In the genomic region with DNA sequence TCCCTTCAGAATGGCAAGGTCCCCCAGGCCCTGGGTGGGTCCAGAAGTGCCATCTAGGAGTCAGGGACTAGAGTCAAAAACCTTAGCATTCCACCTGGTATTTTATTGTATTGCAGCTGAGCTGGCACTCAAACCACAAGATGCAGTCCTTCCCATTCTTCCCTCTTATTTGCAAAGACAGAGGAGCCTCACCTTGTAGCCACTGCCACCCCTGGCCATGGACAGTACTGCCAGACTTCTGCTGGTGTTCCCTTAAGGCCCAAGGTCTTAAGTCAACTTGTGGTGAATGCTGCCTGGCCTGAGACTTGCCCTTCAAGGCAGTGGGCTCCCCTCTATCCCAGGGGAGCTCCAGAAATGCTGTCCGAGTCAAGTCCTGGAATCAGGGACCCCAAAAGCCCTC, we compare ENCODE assay signal across 13 cellular contexts. TPM values are rescaled to one million over a fixed set of nuclear protein-coding genes. Genes with fewer than 3 reads are reported as not detected.
DNase-seq lines count a peak whose midpoint lies in the region; TF ChIP-seq lines count a peak whose summit lies in the region.
"Had no signal": no experiment of that assay in that cellular context is flagged by ENCODE, and none has a peak within 500 bp of the region (broad histone marks: within the 10 kb centered on the region; RNA-seq: fewer than 3 reads in every experiment).

No MANE protein-coding gene starts in this region.

- peak overlapping the region; percentile 52 for H3K4me3 Mint-ChIP-seq in neural progenitor cell
- H3K4me3 Mint-ChIP-seq in activated T-helper 1 cell treated with anti-CD3 and anti-CD28 coated beads, Interleukin-12 subunit alpha, Interleukin-12 subunit beta, Interleukin-2, Interleukin-4 antibody, amounts not matched to agents 30 ng/mL and 10 ng/mL and 1 ng/mL, durations not matched to agents 14 hours and 24 hours and 36 hours: no peak overlapping the region
- H3K4me3 Mint-ChIP-seq: activated naive CD8-positive, alpha-beta T cell treated with anti-CD3 and anti-CD28 coated beads, Interleukin-2, amount 10 ng/mL, durations not matched to agents 7 days and 5 days; IgD-negative memory B cell had no signal

- H3K27ac ChIP-seq in neural progenitor cell: no peak overlapping the region

- H3K4me2 ChIP-seq in neural progenitor cell: no peak overlapping the region

- peaks cover 36% of the 10 kb centered on the region for H3K9me3 Mint-ChIP-seq in neural progenitor cell
- peaks cover 21% of the 10 kb centered on the region for H3K9me3 Mint-ChIP-seq in activated T-helper 1 cell treated with anti-CD3 and anti-CD28 coated beads, Interleukin-12 subunit alpha, Interleukin-12 subunit beta, Interleukin-2, Interleukin-4 antibody, amounts not matched to agents 30 ng/mL and 10 ng/mL and 1 ng/mL, durations not matched to agents 14 hours and 24 hours and 36 hours

- H3K36me3 ChIP-seq in neural progenitor cell: no peaks in the 10 kb centered on the region

- no peaks in the 10 kb centered on the region for H3K4me1 Mint-ChIP-seq in neural progenitor cell
- H3K4me1 Mint-ChIP-seq in activated T-helper 1 cell treated with anti-CD3 and anti-CD28 coated beads, Interleukin-12 subunit alpha, Interleukin-12 subunit beta, Interleukin-2, Interleukin-4 antibody, amounts not matched to agents 30 ng/mL and 10 ng/mL and 1 ng/mL, durations not matched to agents 14 hours and 24 hours and 36 hours (ENCODE audit: low read depth): no peaks in the 10 kb centered on the region

- no peaks in the 10 kb centered on the region for H3K4me1 ChIP-seq in neural progenitor cell

- no peak for TF ChIP-seq POLR2A in NB4 (IDR thresholded peaks at IDR 0.05; ENCODE audit: extremely low read depth, insufficient read length)

- H3K9ac ChIP-seq in neural progenitor cell: no peak overlapping the region

- H3K27ac Mint-ChIP-seq in neural progenitor cell: no peak overlapping the region
- H3K27ac Mint-ChIP-seq in activated T-helper 1 cell treated with anti-CD3 and anti-CD28 coated beads, Interleukin-12 subunit alpha, Interleukin-12 subunit beta, Interleukin-2, Interleukin-4 antibody, amounts not matched to agents 30 ng/mL and 10 ng/mL and 1 ng/mL, durations not matched to agents 14 hours and 24 hours and 36 hours: no peak overlapping the region
- H3K27ac Mint-ChIP-seq: activated naive CD8-positive, alpha-beta T cell treated with anti-CD3 and anti-CD28 coated beads, Interleukin-2, amount 10 ng/mL, durations not matched to agents 7 days and 5 days; IgD-negative memory B cell had no signal

- DNase-seq in GM12865 (ENCODE audit: low read depth): peak; percentile 17
- peak; percentile 35 for DNase-seq in NB4 (ENCODE audit: low read depth)
- peak; percentile 30 for DNase-seq in dermis blood vessel endothelial cell
- DNase-seq in neural progenitor cell (ENCODE audit: low spot score): peak; percentile 35
- no peak for DNase-seq in COLO829 (ENCODE audit: low spot score)
- no peak for DNase-seq in CD1c-positive myeloid dendritic cell (ENCODE audit: extremely low spot score)
- DNase-seq in activated T-helper 1 cell treated with anti-CD3 and anti-CD28 coated beads, Interleukin-12 subunit alpha, Interleukin-12 subunit beta, Interleukin-2, Interleukin-4 antibody, amounts not matched to agents 30 ng/mL and 10 ng/mL and 1 ng/mL, durations not matched to agents 14 hours and 24 hours and 36 hours (ENCODE audit: low spot score): no peak
- DNase-seq: activated CD4-positive, alpha-beta T cell treated with anti-CD3 and anti-CD28 coated beads for 1 hour; activated naive CD8-positive, alpha-beta T cell treated with anti-CD3 and anti-CD28 coated beads, Interleukin-2, amount 10 ng/mL, durations not matched to agents 7 days and 5 days; left ventricle myocardium superior; NCI-H526 treated with DMSO at 0.1 percent for 48 hours; retina had no signal

- H3K27me3 Mint-ChIP-seq in neural progenitor cell (ENCODE audit: insufficient read depth, low read depth): no peaks in the 10 kb centered on the region
- peaks cover 4% of the 10 kb centered on the region for H3K27me3 Mint-ChIP-seq in activated T-helper 1 cell treated with anti-CD3 and anti-CD28 coated beads, Interleukin-12 subunit alpha, Interleukin-12 subunit beta, Interleukin-2, Interleukin-4 antibody, amounts not matched to agents 30 ng/mL and 10 ng/mL and 1 ng/mL, durations not matched to agents 14 hours and 24 hours and 36 hours (ENCODE audit: insufficient read depth)
- H3K27me3 Mint-ChIP-seq: activated naive CD8-positive, alpha-beta T cell treated with anti-CD3 and anti-CD28 coated beads, Interleukin-2, amount 10 ng/mL, durations not matched to agents 7 days and 5 days had no signal

- H3K4me3 ChIP-seq in GM12865 (ENCODE audit: low read depth, low read length) (no peak overlapping the region), NB4 (ENCODE audit: low read depth, low read length) (no peak overlapping the region), neural progenitor cell (no peak overlapping the region)

- H4K20me1 ChIP-seq in neural progenitor cell (ENCODE audit: low read depth): no peaks in the 10 kb centered on the region

- H3K79me2 ChIP-seq in neural progenitor cell (ENCODE audit: low read depth): no peaks in the 10 kb centered on the region

- H3F3A ChIP-seq in neural progenitor cell (ENCODE audit: low read depth): no peaks in the 10 kb centered on the region

- TF ChIP-seq CTCF in GM12865 (IDR thresholded peaks at IDR 0.05; ENCODE audit: insufficient read depth, low read depth, low read length, missing control alignments): peak; percentile 12
- peak; percentile 34 for TF ChIP-seq CTCF in NB4 (IDR thresholded peaks at IDR 0.05; ENCODE audit: low read depth, low read length)
- peak; percentile 35 for TF ChIP-seq CTCF in neural progenitor cell (IDR thresholded peaks at IDR 0.05)

- H3K36me3 Mint-ChIP-seq in neural progenitor cell: no peaks in the 10 kb centered on the region
- H3K36me3 Mint-ChIP-seq in activated T-helper 1 cell treated with anti-CD3 and anti-CD28 coated beads, Interleukin-12 subunit alpha, Interleukin-12 subunit beta, Interleukin-2, Interleukin-4 antibody, amounts not matched to agents 30 ng/mL and 10 ng/mL and 1 ng/mL, durations not matched to agents 14 hours and 24 hours and 36 hours (ENCODE audit: low read depth): no peaks in the 10 kb centered on the region

- H2AFZ ChIP-seq in neural progenitor cell (replicated peaks): no peak overlapping the region

- no peaks in the 10 kb centered on the region for H3K9me3 ChIP-seq in neural progenitor cell (ENCODE audit: low read depth)

- intact Hi-C loops in activated T-helper 1 cell treated with anti-CD3 and anti-CD28 coated beads, Interleukin-12 subunit alpha, Interleukin-12 subunit beta, Interleukin-2, Interleukin-4 antibody, amounts not matched to agents 30 ng/mL and 10 ng/mL and 1 ng/mL, durations not matched to agents 14 hours and 24 hours and 36 hours (cut with micrococcal nuclease): no loop called here

- no peaks in the 10 kb centered on the region for H3K27me3 ChIP-seq in neural progenitor cell

RNA-seq across cellular contexts. Expression of a gene that starts 6.9 kb away (rescaled TPM):
- total RNA-seq in dermis blood vessel endothelial cell (not detected in 2 replicates), neural progenitor cell (ENCODE audit: low replicate concordance) (not detected in 2 replicates)
- total RNA-seq in activated T-helper 1 cell treated with anti-CD3 and anti-CD28 coated beads, Interleukin-12 subunit alpha, Interleukin-12 subunit beta, Interleukin-2, Interleukin-4 antibody, amounts not matched to agents 30 ng/mL and 10 ng/mL and 1 ng/mL, durations not matched to agents 14 hours and 24 hours and 36 hours: not detected in 2 replicates
- total RNA-seq: activated naive CD8-positive, alpha-beta T cell treated with anti-CD3 and anti-CD28 coated beads, Interleukin-2, amount 10 ng/mL, durations not matched to agents 7 days and 5 days; left ventricle myocardium superior had no signal

RNA-seq across cellular contexts. Expression of a gene that starts 25.7 kb away (rescaled TPM):
- total RNA-seq in dermis blood vessel endothelial cell (not detected in 2 replicates), neural progenitor cell (ENCODE audit: low replicate concordance) (not detected in 2 replicates)
- total RNA-seq in activated T-helper 1 cell treated with anti-CD3 and anti-CD28 coated beads, Interleukin-12 subunit alpha, Interleukin-12 subunit beta, Interleukin-2, Interleukin-4 antibody, amounts not matched to agents 30 ng/mL and 10 ng/mL and 1 ng/mL, durations not matched to agents 14 hours and 24 hours and 36 hours: not detected in 2 replicates
- total RNA-seq: activated naive CD8-positive, alpha-beta T cell treated with anti-CD3 and anti-CD28 coated beads, Interleukin-2, amount 10 ng/mL, durations not matched to agents 7 days and 5 days; left ventricle myocardium superior had no signal

RNA-seq across cellular contexts. Expression of a gene that starts 28.6 kb away (rescaled TPM):
- total RNA-seq in dermis blood vessel endothelial cell (under 0.01 and 0.05 TPM in 2 replicates), neural progenitor cell (ENCODE audit: low replicate concordance) (not detected in 2 replicates)
- total RNA-seq in activated T-helper 1 cell treated with anti-CD3 and anti-CD28 coated beads, Interleukin-12 subunit alpha, Interleukin-12 subunit beta, Interleukin-2, Interleukin-4 antibody, amounts not matched to agents 30 ng/mL and 10 ng/mL and 1 ng/mL, durations not matched to agents 14 hours and 24 hours and 36 hours: not detected in 2 replicates
- total RNA-seq: activated naive CD8-positive, alpha-beta T cell treated with anti-CD3 and anti-CD28 coated beads, Interleukin-2, amount 10 ng/mL, durations not matched to agents 7 days and 5 days; left ventricle myocardium superior had no signal

RNA-seq across cellular contexts. Expression of a gene that starts 38.6 kb away (rescaled TPM):
- total RNA-seq in dermis blood vessel endothelial cell (not detected in 2 replicates), neural progenitor cell (ENCODE audit: low replicate concordance) (not detected in 2 replicates)
- total RNA-seq in activated T-helper 1 cell treated with anti-CD3 and anti-CD28 coated beads, Interleukin-12 subunit alpha, Interleukin-12 subunit beta, Interleukin-2, Interleukin-4 antibody, amounts not matched to agents 30 ng/mL and 10 ng/mL and 1 ng/mL, durations not matched to agents 14 hours and 24 hours and 36 hours: not detected in 2 replicates
- total RNA-seq: activated naive CD8-positive, alpha-beta T cell treated with anti-CD3 and anti-CD28 coated beads, Interleukin-2, amount 10 ng/mL, durations not matched to agents 7 days and 5 days; left ventricle myocardium superior had no signal

RNA-seq across cellular contexts. Expression of a gene that starts 49.6 kb away (rescaled TPM):
- total RNA-seq in dermis blood vessel endothelial cell: 0.88 and 2.2 TPM in 2 replicates
- not detected in 2 replicates for total RNA-seq in neural progenitor cell (ENCODE audit: low replicate concordance)
- not detected in 2 replicates for total RNA-seq in activated T-helper 1 cell treated with anti-CD3 and anti-CD28 coated beads, Interleukin-12 subunit alpha, Interleukin-12 subunit beta, Interleukin-2, Interleukin-4 antibody, amounts not matched to agents 30 ng/mL and 10 ng/mL and 1 ng/mL, durations not matched to agents 14 hours and 24 hours and 36 hours
- total RNA-seq: activated naive CD8-positive, alpha-beta T cell treated with anti-CD3 and anti-CD28 coated beads, Interleukin-2, amount 10 ng/mL, durations not matched to agents 7 days and 5 days; left ventricle myocardium superior had no signal

Comparison
In these comparisons a context has a peak if more than half of its experiments do, and no peak if none do; other contexts are left out.
1. DNase-seq: peak in GM12865 (single experiment), NB4 (single experiment), dermis blood vessel endothelial cell (single experiment) and neural progenitor cell (single experiment); none in COLO829 (single experiment), CD1c-positive myeloid dendritic cell (single experiment) and activated T-helper 1 cell treated with anti-CD3 and anti-CD28 coated beads, Interleukin-12 subunit alpha, Interleukin-12 subunit beta, Interleukin-2, Interleukin-4 antibody, amounts not matched to agents 30 ng/mL and 10 ng/mL and 1 ng/mL, durations not matched to agents 14 hours and 24 hours and 36 hours (single experiment).
2. Peak in every context shown above with its lines, with median percentiles within 50 percentile points of each other: CTCF ChIP-seq.